ENCODE assay signal across 21 cellular contexts in genomic region chr16:78485188-78485898, GRCh38.
DNase-seq lines count a peak whose midpoint lies in the region.
"Had no signal": no experiment of that assay in that cellular context is flagged by ENCODE, and none has a peak within 500 bp of the region (broad histone marks: within the 10 kb centered on the region; RNA-seq: fewer than 3 reads in every experiment).

No MANE protein-coding gene starts in this region.

- DNase-seq in DMS 273 (lab: John Stamatoyannopoulos, UW; ENCODE audit: unreplicated experiment), result peak; percentile 20
- no peak for DNase-seq in DMS 273 treated with DMSO at 0.1 percent for 48 hours (lab: John Stamatoyannopoulos, UW)
- DNase-seq in NCI-H524 (lab: John Stamatoyannopoulos, UW), result peak; percentile 18 to 77
- DNase-seq in NCI-H524 treated with DMSO at 0.1 percent for 48 hours (lab: John Stamatoyannopoulos, UW), result no peak
- peak; percentile 34 for DNase-seq in cerebellar cortex (ENCODE audit: low spot score)
- DNase-seq in retina, result peak; percentile 54
- DNase-seq in AG08395 (ENCODE audit: low spot score), result no peak
- no peak for DNase-seq in NCI-H1105 treated with DMSO at 0.1 percent for 48 hours (lab: John Stamatoyannopoulos, UW)
- DNase-seq: BE2C; CD8-positive, alpha-beta memory T cell; DMS153; H9; IMR-90; KG1; MG63; NCI-H1417 treated with DMSO at 0.1 percent for 48 hours; NCI-H1930; NCI-H2107; NCI-H446; NCI-H774; SIG-M5 had no signal

Comparison
In these comparisons a context has a peak if more than half of its experiments do, and no peak if none do; other contexts are left out.
1. DNase-seq: peak in DMS 273 (single experiment), NCI-H524 (2 of 2), cerebellar cortex (single experiment) and retina (single experiment); none in DMS 273 treated with DMSO at 0.1 percent for 48 hours (single experiment), NCI-H524 treated with DMSO at 0.1 percent for 48 hours (single experiment), AG08395 (single experiment) and NCI-H1105 treated with DMSO at 0.1 percent for 48 hours (single experiment).